In genomic region chrX:8879750-8880149, GRCh38 we compare ENCODE assay signal across 1 cellular context.
TF ChIP-seq lines count a peak whose summit lies in the region.

No MANE protein-coding gene starts in this region.

TF ChIP-seq in HCT116, 20 proteins besides CTCF, POLR2A, EP300 and RAD21 (continued from another document):
- TF ChIP-seq ZBTB33 (IDR thresholded peaks at IDR 0.05; ENCODE audit: extremely low read depth, insufficient replicate concordance, low read length) (no peak), YY1 (IDR thresholded peaks at IDR 0.05; ENCODE audit: extremely low read depth, insufficient replicate concordance, low read depth, low read length) (no peak), CBX3 (IDR thresholded peaks at IDR 0.05; ENCODE audit: low read depth) (no peak), CEBPB (IDR thresholded peaks at IDR 0.05; ENCODE audit: low read depth) (no peak), SP1 (IDR thresholded peaks at IDR 0.05; ENCODE audit: low read depth) (no peak), MAX (IDR thresholded peaks at IDR 0.05) (no peak), ZFX (IDR thresholded peaks at IDR 0.05) (no peak)
TF ChIP-seq in HCT116: peak in this region for 0.
